Comparison of ENCODE assay signal across 2 cellular contexts in genomic region chr17:44152875-44153274, GRCh38.
TF ChIP-seq lines count a peak whose summit lies in the region.

No MANE protein-coding gene starts in this region.

TF ChIP-seq in HEK293, 187 proteins besides CTCF, POLR2A, EP300 and RAD21:
- TF ChIP-seq ZNF16 (tag by site-specific recombination; IDR thresholded peaks at IDR 0.05; ENCODE audit: low read depth): no peak
- no peak for TF ChIP-seq ZNF24 (tag by site-specific recombination; IDR thresholded peaks at IDR 0.05)
- TF ChIP-seq ZNF433 (tag by site-specific recombination; IDR thresholded peaks at IDR 0.05; ENCODE audit: low read depth): no peak
- no peak for TF ChIP-seq ZBTB26 (tag by site-specific recombination; optimal IDR thresholded peaks at IDR 0.05)
- no peak for TF ChIP-seq ZSCAN30 (tag by site-specific recombination; IDR thresholded peaks at IDR 0.05)
- TF ChIP-seq ZBTB11 (tag by site-specific recombination; conservative IDR thresholded peaks at IDR 0.05; ENCODE audit: low read depth): no peak
- no peak for TF ChIP-seq SCRT2 (tag by site-specific recombination; IDR thresholded peaks at IDR 0.05)
- no peak for TF ChIP-seq ZNF518A (tag by site-specific recombination; conservative IDR thresholded peaks at IDR 0.05; ENCODE audit: low read depth)
- TF ChIP-seq ZNF624 (tag by site-specific recombination; IDR thresholded peaks at IDR 0.05): no peak
- no peak for TF ChIP-seq ZNF140 (tag by site-specific recombination; IDR thresholded peaks at IDR 0.05)
- TF ChIP-seq ZNF768 (tag by site-specific recombination; IDR thresholded peaks at IDR 0.05): no peak
- TF ChIP-seq ZNF555 (tag by site-specific recombination; conservative IDR thresholded peaks at IDR 0.05): no peak
- TF ChIP-seq ZNF48 (tag by site-specific recombination; IDR thresholded peaks at IDR 0.05): no peak
- TF ChIP-seq ZBTB21 (tag by site-specific recombination; IDR thresholded peaks at IDR 0.05): no peak

TF ChIP-seq in GM12878, 131 proteins besides CTCF, POLR2A, EP300 and RAD21:
- TF ChIP-seq TBL1XR1 (IDR thresholded peaks at IDR 0.05; ENCODE audit: low read depth, low read length): no peak
- TF ChIP-seq POLR2AphosphoS5 (IDR thresholded peaks at IDR 0.05; ENCODE audit: low read length): no peak
- no peak for TF ChIP-seq HDGF (IDR thresholded peaks at IDR 0.05)
- no peak for TF ChIP-seq RELA (IDR thresholded peaks at IDR 0.05; ENCODE audit: borderline replicate concordance, partially characterized antibody)
- TF ChIP-seq BHLHE40 (IDR thresholded peaks at IDR 0.05; ENCODE audit: borderline replicate concordance in 1 of 2, low read depth in 2 of 2, low read length in 1 of 2): no peak
- no peak for TF ChIP-seq SIN3A (IDR thresholded peaks at IDR 0.05; ENCODE audit: low read depth, low read length)
- TF ChIP-seq CUX1 (IDR thresholded peaks at IDR 0.05; ENCODE audit: insufficient replicate concordance, low read depth, low read length): no peak
- TF ChIP-seq ZBTB33 (IDR thresholded peaks at IDR 0.05): no peak
- TF ChIP-seq SRF (IDR thresholded peaks at IDR 0.05; ENCODE audit: low read depth in 2 of 2, low read length in 2 of 2): no peak
- TF ChIP-seq SMARCA5 (IDR thresholded peaks at IDR 0.05): no peak
- no peak for TF ChIP-seq FOXK2 (IDR thresholded peaks at IDR 0.05)
- TF ChIP-seq EGR1 (IDR thresholded peaks at IDR 0.05; ENCODE audit: borderline replicate concordance in 1 of 2, low read depth in 2 of 2, low read length in 2 of 2): no peak
- no peak for TF ChIP-seq MEF2A (IDR thresholded peaks at IDR 0.05; ENCODE audit: insufficient read depth, low read depth, low read length)
- TF ChIP-seq NRF1 (conservative IDR thresholded peaks at IDR 0.05; ENCODE audit: low read depth, low read length): no peak
- TF ChIP-seq BRCA1 (IDR thresholded peaks at IDR 0.05; ENCODE audit: low read depth, low read length): no peak
- no peak for TF ChIP-seq ZZZ3 (IDR thresholded peaks at IDR 0.05; ENCODE audit: control insufficient read depth, insufficient read length, low read depth)
- no peak for TF ChIP-seq GABPA (IDR thresholded peaks at IDR 0.05; ENCODE audit: low read depth)
- no peak for TF ChIP-seq DPF2 (IDR thresholded peaks at IDR 0.05)
